1 cellular context compared by ENCODE assay signal in genomic region chr20:63258826-63259225, GRCh38.
TF ChIP-seq lines count a peak whose summit lies in the region.

No MANE protein-coding gene starts in this region.

TF ChIP-seq in H1, 55 proteins besides CTCF, POLR2A, EP300 and RAD21:
- TF ChIP-seq, protein P1, sequence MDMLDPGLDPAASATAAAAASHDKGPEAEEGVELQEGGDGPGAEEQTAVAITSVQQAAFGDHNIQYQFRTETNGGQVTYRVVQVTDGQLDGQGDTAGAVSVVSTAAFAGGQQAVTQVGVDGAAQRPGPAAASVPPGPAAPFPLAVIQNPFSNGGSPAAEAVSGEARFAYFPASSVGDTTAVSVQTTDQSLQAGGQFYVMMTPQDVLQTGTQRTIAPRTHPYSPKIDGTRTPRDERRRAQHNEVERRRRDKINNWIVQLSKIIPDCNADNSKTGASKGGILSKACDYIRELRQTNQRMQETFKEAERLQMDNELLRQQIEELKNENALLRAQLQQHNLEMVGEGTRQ (IDR thresholded peaks at IDR 0.05; ENCODE audit: low read length), result no peak
- TF ChIP-seq YY1 (IDR thresholded peaks at IDR 0.05; ENCODE audit: low read depth, low read length), result no peak
- TF ChIP-seq, protein P2, sequence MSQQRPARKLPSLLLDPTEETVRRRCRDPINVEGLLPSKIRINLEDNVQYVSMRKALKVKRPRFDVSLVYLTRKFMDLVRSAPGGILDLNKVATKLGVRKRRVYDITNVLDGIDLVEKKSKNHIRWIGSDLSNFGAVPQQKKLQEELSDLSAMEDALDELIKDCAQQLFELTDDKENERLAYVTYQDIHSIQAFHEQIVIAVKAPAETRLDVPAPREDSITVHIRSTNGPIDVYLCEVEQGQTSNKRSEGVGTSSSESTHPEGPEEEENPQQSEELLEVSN (IDR thresholded peaks at IDR 0.05), result no peak
- TF ChIP-seq SIN3A (conservative IDR thresholded peaks at IDR 0.05 in 1 of 2, IDR thresholded peaks at IDR 0.05 in 1 of 2; ENCODE audit: low read depth in 1 of 2, low read length in 2 of 2), result no peak
- TF ChIP-seq MAFK (IDR thresholded peaks at IDR 0.05; ENCODE audit: low read depth, low read length), result no peak
- no peak for TF ChIP-seq CTBP2 (IDR thresholded peaks at IDR 0.05; ENCODE audit: borderline replicate concordance, insufficient read depth, insufficient read length, low read length)
